5 cellular contexts compared by ENCODE assay signal in genomic region chr2:230825354-230825753, GRCh38.
"Had no signal": no experiment of that assay in that cellular context is flagged by ENCODE, and none has a peak within 500 bp of the region (broad histone marks: within the 10 kb centered on the region; RNA-seq: fewer than 3 reads in every experiment).

No MANE protein-coding gene starts in this region.

- H3K4me3 ChIP-seq: GM12878 had no signal

- DNase-seq: GDM1, GF-D8 had no signal

- ATAC-seq: GM12878 had no signal

- FAIRE-seq: G401.6, GM12878, GM12892 had no signal
